Comparison of ENCODE assay signal across 19 cellular contexts in genomic region chr3:124140751-124141150, GRCh38.
"Had no signal": no experiment of that assay in that cellular context is flagged by ENCODE, and none has a peak within 500 bp of the region (broad histone marks: within the 10 kb centered on the region; RNA-seq: fewer than 3 reads in every experiment).

No MANE protein-coding gene starts in this region.

- ATAC-seq: activated CD8-positive, alpha-beta memory T cell treated with anti-CD3 and anti-CD28 coated beads, Interleukin-2, amount 10 ng/mL, durations not matched to agents 7 days and 5 days; activated CD8-positive, alpha-beta T cell treated with anti-CD3 and anti-CD28 coated beads, Interleukin-2, amount 10 ng/mL, durations not matched to agents 7 days and 5 days had no signal

- DNase-seq: activated CD4-positive, alpha-beta T cell treated with anti-CD3 and anti-CD28 coated beads for 48 hours; activated CD4-positive, alpha-beta T cell treated with anti-CD3 and anti-CD28 coated beads, Interleukin-2, amount 50 U/mL, for 4 hours; activated CD4-positive, CD25-positive, alpha-beta regulatory T cell treated with anti-CD3 and anti-CD28 coated beads, Interleukin-2, amount 50 U/mL, for 72 hours; activated CD8-positive, alpha-beta memory T cell treated with anti-CD3 and anti-CD28 coated beads, Interleukin-2, amount 10 ng/mL, durations not matched to agents 7 days and 5 days; activated CD8-positive, alpha-beta T cell treated with anti-CD3 and anti-CD28 coated beads, Interleukin-2, amount 10 ng/mL, durations not matched to agents 7 days and 5 days; activated effector memory CD4-positive, alpha-beta T cell treated with Interleukin-2 at 50 U/mL for 16 hours; activated naive CD4-positive, alpha-beta T cell; activated T-cell treated with anti-CD3 and anti-CD28 coated beads, Interleukin-2, amount 50 U/mL, for 24 hours; amniotic stem cell; cerebellar nuclear complex; Kasumi-1; NCI-H1048; NCI-H1417 treated with DMSO at 0.1 percent for 48 hours; NCI-H1694 treated with DMSO at 0.1 percent for 48 hours; NCI-H2029 treated with DMSO at 0.1 percent for 48 hours; NCI-H510A treated with DMSO at 0.1 percent for 48 hours; NCI-H69; NK-92 treated with Interleukin-12 subunit alpha and Interleukin-12 subunit beta, amount 100 ng/mL, for 24 hours; SHP77 treated with DMSO at 0.1 percent for 48 hours had no signal
